ENCODE assay signal across 14 cellular contexts in genomic region chr4:52945499-52945898, GRCh38.
DNase-seq lines count a peak whose midpoint lies in the region; ATAC-seq, FAIRE-seq and TF ChIP-seq lines count a peak whose summit lies in the region.
"Had no signal": no experiment of that assay in that cellular context is flagged by ENCODE, and none has a peak within 500 bp of the region (broad histone marks: within the 10 kb centered on the region; RNA-seq: fewer than 3 reads in every experiment).

No MANE protein-coding gene starts in this region.

- FAIRE-seq in G401.6 (lab: Jason Lieb, UNC) = peak; percentile 40
- FAIRE-seq: H54 had no signal

- DNase-seq in cardiac muscle cell (ENCODE audit: low read depth in 1 of 2, low spot score in 1 of 2) (no peak), left cardiac atrium (no peak), HCEC 1CT (no peak)
- DNase-seq: 8988T; CD4-positive, CD25-positive, alpha-beta regulatory T cell; DMS53; GM23248 had no signal

- H3K4me1 Mint-ChIP-seq in brain (peaks cover 87% of the 10 kb centered on the region), nephron (peaks cover 88% of the 10 kb centered on the region)
- H3K4me1 Mint-ChIP-seq: CD4-positive, CD25-positive, alpha-beta regulatory T cell had no signal

- H3K27me3 Mint-ChIP-seq in brain (no peaks in the 10 kb centered on the region), nephron (ENCODE audit: low read depth) (no peaks in the 10 kb centered on the region)
- H3K27me3 Mint-ChIP-seq: CD4-positive, CD25-positive, alpha-beta regulatory T cell had no signal

- H3K36me3 Mint-ChIP-seq in brain (no peaks in the 10 kb centered on the region), nephron (ENCODE audit: low read depth) (no peaks in the 10 kb centered on the region)

- ATAC-seq in left cardiac atrium = no peak
- ATAC-seq in HG02798 (IDR thresholded peaks at IDR 0.05; ENCODE audit: poor library complexity, unreplicated experiment) = no peak
- no peak for ATAC-seq in GM21528 (IDR thresholded peaks at IDR 0.05; ENCODE audit: low FRiP score, unreplicated experiment)

- no peak overlapping the region for H3K4me3 ChIP-seq in cardiac muscle cell
- H3K4me3 ChIP-seq: BLaER1 treated with 17β-estradiol and CSF1 and Interleukin-3, amounts not matched to agents 10 nM and 100 nM; GM23248 had no signal

- intact Hi-C loops in left cardiac atrium (cut with DNase I) = loop anchor here in 1 of 2 donors (10.0 kb wide), 1 partner anchor 71 kb away; no protein-coding TSS in a partner anchor

- H3K4me3 Mint-ChIP-seq in brain (peak overlapping the region in 3 of 5 experiments; percentile 25 to 53 (median 34)), nephron (peak overlapping the region; percentile 58 to 82 (median 81))
- H3K4me3 Mint-ChIP-seq: CD4-positive, CD25-positive, alpha-beta regulatory T cell had no signal

- H3K27ac Mint-ChIP-seq in brain (peak overlapping the region; percentile 1 to 99 (median 91)), nephron (peak overlapping the region; percentile 92 to 95 (median 92))
- H3K27ac Mint-ChIP-seq: CD4-positive, CD25-positive, alpha-beta regulatory T cell had no signal

- H3K27me3 ChIP-seq in cardiac muscle cell = no peaks in the 10 kb centered on the region
- H3K27me3 ChIP-seq: BLaER1 treated with 17β-estradiol and CSF1 and Interleukin-3, amounts not matched to agents 10 nM and 100 nM had no signal

- H3K27ac ChIP-seq in cardiac muscle cell = peak overlapping the region; percentile 85
- H3K27ac ChIP-seq: BLaER1 treated with 17β-estradiol and CSF1 and Interleukin-3, amounts not matched to agents 10 nM and 100 nM; GM23248 had no signal

- peaks cover 42% of the 10 kb centered on the region for H3K4me1 ChIP-seq in cardiac muscle cell (ENCODE audit: low read depth)

- no peaks in the 10 kb centered on the region for H3K9me3 Mint-ChIP-seq in brain
- H3K9me3 Mint-ChIP-seq in nephron = no peaks in the 10 kb centered on the region
- H3K9me3 Mint-ChIP-seq: CD4-positive, CD25-positive, alpha-beta regulatory T cell had no signal

- TF ChIP-seq CTCF in cardiac muscle cell (IDR thresholded peaks at IDR 0.05; ENCODE audit: low read depth, low read length) (no peak), brain (conservative IDR thresholded peaks at IDR 0.05) (no peak), nephron (IDR thresholded peaks at IDR 0.05; ENCODE audit: unreplicated experiment in 3 of 3) (no peak)

- no peaks in the 10 kb centered on the region for H3K36me3 ChIP-seq in cardiac muscle cell

- no peaks in the 10 kb centered on the region for H3K9me3 ChIP-seq in cardiac muscle cell (ENCODE audit: low read depth)
- H3K9me3 ChIP-seq: BLaER1 treated with 17β-estradiol and CSF1 and Interleukin-3, amounts not matched to agents 10 nM and 100 nM had no signal
